7 cellular contexts compared by ENCODE assay signal in genomic region chr1:6810146-6810734, GRCh38. TPM values are rescaled to one million over a fixed set of nuclear protein-coding genes. Genes with fewer than 3 reads are reported as not detected.
DNase-seq lines count a peak whose midpoint lies in the region; ATAC-seq, FAIRE-seq and TF ChIP-seq lines count a peak whose summit lies in the region.
"Not testable (repeated sequence)": the region's sequence is repeated elsewhere in the genome, so short reads cannot be mapped to it uniquely, and the experiment has no call there.

No MANE protein-coding gene starts in this region.

- not testable (repeated sequence) for H4K8ac ChIP-seq in trophoblast cell (ENCODE audit: low read depth, low read length)

- H2BK5ac ChIP-seq in trophoblast cell (ENCODE audit: low read depth, low read length, poor library complexity): not testable (repeated sequence)

- not testable (repeated sequence) for H3K23ac ChIP-seq in trophoblast cell (ENCODE audit: low read length)

- H3K9me2 ChIP-seq in GM23338 (ENCODE audit: insufficient read depth): not testable (repeated sequence)

- not testable (repeated sequence) for H2BK12ac ChIP-seq in trophoblast cell (ENCODE audit: low read length)

- H3K27me3 ChIP-seq in GM23338 (ENCODE audit: insufficient read depth); K562 (ENCODE audit: control insufficient read depth in 2 of 2, insufficient read depth in 2 of 2, low read length in 2 of 2); endodermal cell (ENCODE audit: control insufficient read depth, insufficient read depth, low read length, poor library complexity, severe bottlenecking); trophoblast cell (ENCODE audit: insufficient read depth, low read length): not testable (repeated sequence)

- peak; percentile 35 for DNase-seq in ELF-1 (ENCODE audit: low read depth, low spot score)
- DNase-seq in GM23338 (ENCODE audit: low spot score); K562 (ENCODE audit: extremely low read depth in 1 of 4, low spot score in 3 of 4); endodermal cell: not testable (repeated sequence)
- DNase-seq in trophoblast cell: peak; percentile 97

- H3K36me3 Mint-ChIP-seq in GM23338 (ENCODE audit: low read depth); activated naive CD4-positive, alpha-beta T cell treated with anti-CD3 and anti-CD28 coated beads, Interleukin-2, amount 50 U/mL, for 24 hours; endodermal cell (ENCODE audit: low read depth): not testable (repeated sequence)

- not testable (repeated sequence) for H3K27ac ChIP-seq in GM23338 (ENCODE audit: low read depth); HEK293 (ENCODE audit: extremely low read depth, low read depth, low read length); K562 (ENCODE audit: extremely low read depth, low read depth, low read length); endodermal cell (ENCODE audit: low read depth, low read length); trophoblast cell (ENCODE audit: low read depth, low read length)

- H3K79me2 ChIP-seq in GM23338 (replicated peaks; ENCODE audit: insufficient read depth) (peaks cover 100% of the 10 kb centered on the region), K562 (ENCODE audit: control insufficient read depth, insufficient read depth, low read length) (peaks cover 30% of the 10 kb centered on the region)
- H3K79me2 ChIP-seq in trophoblast cell (ENCODE audit: control insufficient read depth, insufficient read depth, low read length, poor library complexity): not testable (repeated sequence)

- in situ Hi-C loops in K562 (cut with MboI): not testable (repeated sequence)

- TF ChIP-seq POLR2A in K562 (conservative IDR thresholded peaks at IDR 0.05): not testable (repeated sequence)

- CTCF ChIA-PET in HEK293 (lab: Yijun Ruan, JAX); K562 (lab: Yijun Ruan, JAX; ENCODE audit: low intra/inter-chr PET ratio): not testable (repeated sequence)

- H3K9me1 ChIP-seq in K562 (ENCODE audit: control insufficient read depth, insufficient read depth, low read length): not testable (repeated sequence)

- not testable (repeated sequence) for FAIRE-seq in K562 (lab: Jason Lieb, UNC)

- peaks cover 62% of the 10 kb centered on the region for H4K20me1 ChIP-seq in GM23338 (replicated peaks; ENCODE audit: insufficient read depth)
- H4K20me1 ChIP-seq in K562 (replicated peaks; ENCODE audit: control insufficient read depth, insufficient read depth, low read length): peaks cover 31% of the 10 kb centered on the region

- not testable (repeated sequence) for H2AK5ac ChIP-seq in trophoblast cell (ENCODE audit: low read length)

- H3K4me1 Mint-ChIP-seq in GM23338, endodermal cell: not testable (repeated sequence)
- peaks cover 35% of the 10 kb centered on the region for H3K4me1 Mint-ChIP-seq in activated naive CD4-positive, alpha-beta T cell treated with anti-CD3 and anti-CD28 coated beads, Interleukin-2, amount 50 U/mL, for 24 hours

- H2BK120ac ChIP-seq in trophoblast cell (ENCODE audit: insufficient read depth, low read length, poor library complexity): not testable (repeated sequence)

- not testable (repeated sequence) for TF ChIP-seq RAD21 in K562 (CRISPR knock-in tag; conservative IDR thresholded peaks at IDR 0.05 in 1 of 2, IDR thresholded peaks at IDR 0.05 in 1 of 2)

- not testable (repeated sequence) for TF ChIP-seq EP300 in K562 (IDR thresholded peaks at IDR 0.05; ENCODE audit: low read length)

- not testable (repeated sequence) for H4K12ac ChIP-seq in trophoblast cell (ENCODE audit: low read depth, low read length)

- H3K4me1 ChIP-seq in GM23338 (ENCODE audit: insufficient read depth): peaks cover 17% of the 10 kb centered on the region; the same call in 1 of the 2 replicates
- not testable (repeated sequence) for H3K4me1 ChIP-seq in HEK293 (ENCODE audit: control insufficient read depth, insufficient read depth, low read length); K562 (replicated peaks in 1 of 2; ENCODE audit: control insufficient read depth in 2 of 2, insufficient read depth in 2 of 2, low read length in 2 of 2); endodermal cell (ENCODE audit: control insufficient read depth, insufficient read depth, low read length); trophoblast cell (ENCODE audit: control insufficient read depth in 1 of 2, insufficient read depth in 2 of 2, low read length in 2 of 2)

- not testable (repeated sequence) for H3K4ac ChIP-seq in trophoblast cell (ENCODE audit: low read depth, low read length)

- H3K9me3 ChIP-seq in HEK293 (ENCODE audit: control insufficient read depth, insufficient read depth, low read depth, low read length); K562 (replicated peaks; ENCODE audit: control insufficient read depth, insufficient read depth, low read depth, low read length); endodermal cell (ENCODE audit: control insufficient read depth, low read length); trophoblast cell (ENCODE audit: insufficient read depth, low read depth, low read length): not testable (repeated sequence)

- not testable (repeated sequence) for H3K79me1 ChIP-seq in trophoblast cell (ENCODE audit: low read length)

- BruUV-seq in K562 (replicated peaks; lab: Mats Ljungman, UMichigan): not testable (repeated sequence)

- not testable (repeated sequence) for H3K27me3 Mint-ChIP-seq in GM23338 (ENCODE audit: insufficient read depth, low read depth, poor library complexity); activated naive CD4-positive, alpha-beta T cell treated with anti-CD3 and anti-CD28 coated beads, Interleukin-2, amount 50 U/mL, for 24 hours; endodermal cell (ENCODE audit: insufficient read depth)

- H3K4me3 ChIP-seq in GM23338; HEK293 (ENCODE audit: low read depth, low read length); K562; endodermal cell (ENCODE audit: low read length); trophoblast cell (ENCODE audit: low read depth, low read length): not testable (repeated sequence)

- not testable (repeated sequence) for H3F3A ChIP-seq in GM23338 (replicated peaks; ENCODE audit: low read depth)

- not testable (repeated sequence) for H3K4me3 Mint-ChIP-seq in GM23338, endodermal cell
- H3K4me3 Mint-ChIP-seq in activated naive CD4-positive, alpha-beta T cell treated with anti-CD3 and anti-CD28 coated beads, Interleukin-2, amount 50 U/mL, for 24 hours: peak overlapping the region; percentile 30

- H3K9ac ChIP-seq in K562 (ENCODE audit: insufficient read depth in 1 of 2, low read depth in 2 of 2, low read length in 2 of 2): peak overlapping the region in 1 of 2 experiments; percentile 21; a peak in 1 of 4 replicates
- not testable (repeated sequence) for H3K9ac ChIP-seq in endodermal cell (ENCODE audit: extremely low read depth, low read length, poor library complexity, severe bottlenecking); trophoblast cell (ENCODE audit: low read length)

- H3K36me3 ChIP-seq in GM23338 (ENCODE audit: insufficient read depth); HEK293 (ENCODE audit: control insufficient read depth in 2 of 2, insufficient read depth in 1 of 2, low read length in 2 of 2); K562 (ENCODE audit: control insufficient read depth, insufficient read depth, low read length); endodermal cell (ENCODE audit: control insufficient read depth, insufficient read depth, low read length); trophoblast cell (ENCODE audit: control insufficient read depth in 1 of 2, insufficient read depth in 2 of 2, low read length in 2 of 2): not testable (repeated sequence)

- not testable (repeated sequence) for H3K9me3 Mint-ChIP-seq in GM23338; activated naive CD4-positive, alpha-beta T cell treated with anti-CD3 and anti-CD28 coated beads, Interleukin-2, amount 50 U/mL, for 24 hours; endodermal cell

- ATAC-seq in GM23338 (peak; percentile 21; the same call in 1 of the 3 replicates), K562 (peak; percentile 30)

- H2AFZ ChIP-seq in GM23338; K562 (ENCODE audit: low read depth, low read length); trophoblast cell (ENCODE audit: insufficient read depth, low read length, poor library complexity): not testable (repeated sequence)

- intact Hi-C loops in K562 (cut with micrococcal nuclease): not testable (repeated sequence)

- not testable (repeated sequence) for H3K18ac ChIP-seq in trophoblast cell (ENCODE audit: low read length)

- not testable (repeated sequence) for TF ChIP-seq CTCF in GM23338 (conservative IDR thresholded peaks at IDR 0.05; ENCODE audit: low read depth in 2 of 2); HEK293 (tag by site-specific recombination; IDR thresholded peaks at IDR 0.05); K562 (IDR thresholded peaks at IDR 0.05 in 2 of 3, conservative IDR thresholded peaks at IDR 0.05 in 1 of 3; ENCODE audit: insufficient read depth in 2 of 3, low read depth in 1 of 3, low read length in 3 of 3); endodermal cell (conservative IDR thresholded peaks at IDR 0.05)

- WGBS in K562 (ENCODE audit: insufficient coverage, low coverage, missing lambda C conversion rate): 69% methylated on average over 14 of the region's 15 CpGs
- 92 to 95% methylated on average over 12 to 15 of the region's 15 CpGs for WGBS in endodermal cell (ENCODE audit: insufficient coverage in 1 of 2, insufficient read length in 1 of 2), 2 experiments
- no CpG with 5 or more reads among the region's 15 CpGs for WGBS in trophoblast cell (ENCODE audit: extremely low coverage, insufficient coverage, insufficient read length)

- H3K14ac ChIP-seq in trophoblast cell (ENCODE audit: low read length): not testable (repeated sequence)

- POLR2A ChIA-PET in HEK293 (lab: Yijun Ruan, JAX): not testable (repeated sequence)
- POLR2A ChIA-PET in K562 (lab: Yijun Ruan, JAX): interaction anchor here (0.7 to 2.4 kb wide), 2 partner anchors 9 to 20 kb away, joined by 3 to 13 read pairs; no protein-coding TSS in a partner anchor

- H4K91ac ChIP-seq in trophoblast cell (ENCODE audit: low read depth, low read length): not testable (repeated sequence)

- H3K4me2 ChIP-seq in GM23338; K562 (ENCODE audit: insufficient read depth, low read length); trophoblast cell (ENCODE audit: low read length): not testable (repeated sequence)

- not testable (repeated sequence) for H3K27ac Mint-ChIP-seq in GM23338; activated naive CD4-positive, alpha-beta T cell treated with anti-CD3 and anti-CD28 coated beads, Interleukin-2, amount 50 U/mL, for 24 hours
- H3K27ac Mint-ChIP-seq in endodermal cell: peak overlapping the region; percentile 13

RNA-seq across cellular contexts. Expression of gene CAMTA1, which starts 25.0 kb away (rescaled TPM):
- 115 and 119 TPM in 2 replicates for total RNA-seq in GM23338 (2014; rRNA removed; shearing (Covaris generic))
- polyA plus RNA-seq in GM23338 (2016; fragmentation: Nextera tagmentation; extraction: Ambion mirVana): 519 and 580 TPM in 2 replicates
- total RNA-seq in K562 (2011; cell fraction: chromatin; rRNA removed; ENCODE audit: low replicate concordance): 20.6 and 31.7 TPM in 2 replicates
- 11.8 and 14.1 TPM in 2 replicates for total RNA-seq in K562 (2011; cell fraction: nucleolus; rRNA removed)
- total RNA-seq in K562 (2011; cell fraction: nucleoplasm; rRNA removed): 35.6 and 49.6 TPM in 2 replicates
- 41.8 and 43.9 TPM in 2 replicates for total RNA-seq in K562 (2014; rRNA removed)
- total RNA-seq in K562 (2014; rRNA removed; fragmentation: Illumina TruSeq; extraction: Trizol): 61.2 and 66.8 TPM in 2 replicates
- total RNA-seq in K562 (2015; rRNA removed; fragmentation: Illumina TruSeq; extraction: Trizol): 53.0 and 65.9 TPM in 2 replicates
- 72.4 and 74.7 TPM in 2 replicates for total RNA-seq in K562 (2021)
- polyA plus RNA-seq in K562 (2011; rRNA removed): 45.4 and 57.4 TPM in 2 replicates
- polyA plus RNA-seq in K562 (2011; cell fraction: cytosol; rRNA removed): 13.7 and 47.2 TPM in 2 replicates
- polyA plus RNA-seq in K562 (2011; cell fraction: nucleus; rRNA removed): 11.8 and 21.1 TPM in 2 replicates
- polyA plus RNA-seq in K562 (2012): 58.8 and 114 TPM in 2 replicates
- 137 and 161 TPM in 2 replicates for polyA plus RNA-seq in K562 (2014; fragmentation: Illumina TruSeq; extraction: Trizol)
- 10 to 100 TPM; 59.8 to 77.4 TPM for polyA plus RNA-seq in K562 (2014; fragmentation: Nextera tagmentation; extraction: Ambion mirVana)
- 81.0 and 98.3 TPM in 2 replicates for polyA plus RNA-seq in K562 (2014; rRNA removed)
- polyA minus RNA-seq in K562 (2011; rRNA and poly(A)+ RNA removed): 19.2 and 21.2 TPM in 2 replicates
- 10.4 and 12.7 TPM in 2 replicates for polyA minus RNA-seq in K562 (2011; cell fraction: cytosol; rRNA and poly(A)+ RNA removed)
- 12.7 and 15.7 TPM in 2 replicates for polyA minus RNA-seq in K562 (2011; cell fraction: nucleus; rRNA and poly(A)+ RNA removed)
- 100 to 1,000 TPM; 123 to 137 TPM for total RNA-seq in endodermal cell
- polyA plus RNA-seq in endodermal cell (2013, experiment 1 of 2): 157 TPM
- polyA plus RNA-seq in endodermal cell (2013, experiment 2 of 2): 138 TPM
- 185 and 191 TPM in 2 replicates for polyA plus RNA-seq in trophoblast cell (2013)
